10 cellular contexts compared by ENCODE assay signal in genomic region chr10:4947635-4948596, GRCh38. TPM values are rescaled to one million over a fixed set of nuclear protein-coding genes. Genes with fewer than 3 reads are reported as not detected.
DNase-seq lines count a peak whose midpoint lies in the region; ATAC-seq, FAIRE-seq and TF ChIP-seq lines count a peak whose summit lies in the region.
"Had no signal": no experiment of that assay in that cellular context is flagged by ENCODE, and none has a peak within 500 bp of the region (broad histone marks: within the 10 kb centered on the region; RNA-seq: fewer than 3 reads in every experiment).

No MANE protein-coding gene starts in this region.

- intact Hi-C loops in pancreas (cut with DNase I), result no loop called here

- H3K36me3 ChIP-seq in pancreas, result no peaks in the 10 kb centered on the region
- H3K36me3 ChIP-seq in MM.1S (replicated peaks; ENCODE audit: insufficient read depth, low read length), result no peaks in the 10 kb centered on the region

- peaks cover 14 to 25% (median 23%) of the 10 kb centered on the region in 3 donors for H3K4me1 ChIP-seq in pancreas
- H3K4me1 ChIP-seq in MM.1S (ENCODE audit: low read length), result no peaks in the 10 kb centered on the region

- peak; percentile 89 to 95 (median 93) for ATAC-seq in pancreas

- no peak for FAIRE-seq in pancreas (lab: Jason Lieb, UNC)
- FAIRE-seq: endometrium had no signal

- no peaks in the 10 kb centered on the region for H3K27me3 ChIP-seq in pancreas
- H3K27me3 ChIP-seq in MM.1S (replicated peaks; ENCODE audit: insufficient read depth, low read length), result no peaks in the 10 kb centered on the region

- DNase-seq in AG20443 (ENCODE audit: low spot score) (peak; percentile 90), RPMI7951 (ENCODE audit: low read depth) (peak; percentile 93), fibroblast of mammary gland (ENCODE audit: low read depth) (peak; percentile 99), pancreas (peak in 3 of 6 donors; percentile 28 to 36 (median 34)), DMS 273 (lab: John Stamatoyannopoulos, UW; ENCODE audit: unreplicated experiment) (no peak), cerebellar nuclear complex (lab: John Stamatoyannopoulos, UW) (no peak), MM.1S (no peak)
- no peak for DNase-seq in stimulated activated CD4-positive, alpha-beta T cell treated with anti-CD3 and anti-CD28 coated beads, Interleukin-15, amount 100 ng/mL, for 24 hours
- DNase-seq: CD8-positive, alpha-beta memory T cell had no signal

- H3K9me3 ChIP-seq in pancreas, result no peaks in the 10 kb centered on the region
- H3K9me3 ChIP-seq in MM.1S (replicated peaks; ENCODE audit: insufficient read depth, low read length), result no peaks in the 10 kb centered on the region

- H3K79me2 ChIP-seq in MM.1S (ENCODE audit: low read length), result no peaks in the 10 kb centered on the region

- H3F3A ChIP-seq in MM.1S (ENCODE audit: insufficient read depth, low read length), result no peaks in the 10 kb centered on the region

- H3K4me2 ChIP-seq in MM.1S (ENCODE audit: low read depth, low read length), result no peak overlapping the region

- H3K9me2 ChIP-seq in MM.1S (replicated peaks; ENCODE audit: insufficient read depth, low read length), result no peaks in the 10 kb centered on the region

- H2AFZ ChIP-seq in MM.1S (ENCODE audit: low read length), result no peak overlapping the region

- TF ChIP-seq CTCF in fibroblast of mammary gland (conservative IDR thresholded peaks at IDR 0.05; ENCODE audit: control insufficient read depth, insufficient read depth, low read depth, low read length) (no peak), pancreas (IDR thresholded peaks at IDR 0.05) (no peak), MM.1S (IDR thresholded peaks at IDR 0.05; ENCODE audit: low read length) (no peak)

- 27 to 46% methylated on average over 5 of the region's 5 CpGs for WGBS in pancreas, 2 donors

- H3K9ac ChIP-seq in MM.1S (ENCODE audit: low read length), result no peak overlapping the region

- H3K4me3 ChIP-seq in fibroblast of mammary gland (ENCODE audit: control insufficient read depth, low read depth, low read length), result no peak overlapping the region
- H3K4me3 ChIP-seq in pancreas, result no peak overlapping the region
- H3K4me3 ChIP-seq in MM.1S (ENCODE audit: low read length), result no peak overlapping the region

- H3K27ac ChIP-seq in pancreas (peak overlapping the region; percentile 33 to 87 (median 64)), MM.1S (ENCODE audit: low read length) (no peak overlapping the region)

- no peaks in the 10 kb centered on the region for H4K20me1 ChIP-seq in MM.1S (ENCODE audit: insufficient read depth, low read length)

RNA-seq across cellular contexts. Expression of gene AKR1C1, which starts 15.3 kb away (rescaled TPM):
- 14.2 and 20.2 TPM in 2 replicates for total RNA-seq in RPMI7951 (2014; rRNA removed; shearing (Covaris generic))
- total RNA-seq in pancreas, result 10 to 100 TPM in 2 of 6 donors, 1 to 10 TPM in 4; 4.1 to 17.4 (median 8.8) TPM
- polyA plus RNA-seq in pancreas, result 10 to 100 TPM in 1 of 2 donors, 1 to 10 TPM in 1; 9.2 to 11.8 TPM
- polyA plus RNA-seq: CD8-positive, alpha-beta memory T cell had no signal

RNA-seq across cellular contexts. Expression of gene AKR1C2, which starts 55.7 kb away (rescaled TPM):
- total RNA-seq in RPMI7951 (2014; rRNA removed; shearing (Covaris generic)), result 17.9 and 24.8 TPM in 2 replicates
- total RNA-seq in pancreas, result 10 to 100 TPM in 1 of 6 donors, 1 to 10 TPM in 5; 3.2 to 10.9 (median 5.6) TPM
- polyA plus RNA-seq in pancreas, result 1 to 10 TPM; 2.9 to 5.1 TPM
- total RNA-seq: CD8-positive, alpha-beta memory T cell had no signal
- polyA plus RNA-seq: CD8-positive, alpha-beta memory T cell had no signal

Comparison
In these comparisons a context has a peak if more than half of its experiments do, and no peak if none do; other contexts are left out.
1. DNase-seq: peak in AG20443 (single experiment), RPMI7951 (single experiment) and fibroblast of mammary gland (single experiment); none in DMS 273 (single experiment), stimulated activated CD4-positive, alpha-beta T cell treated with anti-CD3 and anti-CD28 coated beads, Interleukin-15, amount 100 ng/mL, for 24 hours (single experiment), cerebellar nuclear complex (0 of 2) and MM.1S (single experiment).